1 cellular context compared by ENCODE assay signal in genomic region chr16:56889206-56889605, GRCh38.
TF ChIP-seq lines count a peak whose summit lies in the region.

No MANE protein-coding gene starts in this region.

TF ChIP-seq in WTC11, 78 proteins besides CTCF, POLR2A, EP300 and RAD21 (continued from another document):
- TF ChIP-seq PRDM15 (CRISPR knock-in tag; IDR thresholded peaks at IDR 0.05) (no peak), ZSCAN18 (CRISPR knock-in tag; IDR thresholded peaks at IDR 0.05) (no peak), SMAD3 (CRISPR knock-in tag; IDR thresholded peaks at IDR 0.05; ENCODE audit: borderline replicate concordance) (no peak)
